ENCODE assay signal across 18 cellular contexts in genomic region chr7:2926120-2926897, GRCh38.
DNase-seq lines count a peak whose midpoint lies in the region; ATAC-seq, FAIRE-seq and TF ChIP-seq lines count a peak whose summit lies in the region.
"Had no signal": no experiment of that assay in that cellular context is flagged by ENCODE, and none has a peak within 500 bp of the region (broad histone marks: within the 10 kb centered on the region; RNA-seq: fewer than 3 reads in every experiment).

No MANE protein-coding gene starts in this region.

- no peak for ATAC-seq in natural killer cell
- no peak for ATAC-seq in natural killer cell treated with Interleukin-12 subunit alpha and Interleukin-12 subunit beta and Interleukin-15 and Interleukin-18, amount 100 ng/mL, for 72 hours
- ATAC-seq: body of pancreas, gastrocnemius medialis, HCT116, left lobe of liver had no signal

- intact Hi-C loops in natural killer cell (cut with micrococcal nuclease): no loop called here
- intact Hi-C loops in activated T-helper 1 cell treated with anti-CD3 and anti-CD28 coated beads, Interleukin-12 subunit alpha, Interleukin-12 subunit beta, Interleukin-2, Interleukin-4 antibody, amounts not matched to agents 30 ng/mL and 10 ng/mL and 1 ng/mL, durations not matched to agents 14 hours and 24 hours and 36 hours (cut with micrococcal nuclease): no loop called here

- H3K27me3 Mint-ChIP-seq in natural killer cell (ENCODE audit: low read depth in 2 of 2): no peaks in the 10 kb centered on the region
- no peaks in the 10 kb centered on the region for H3K27me3 Mint-ChIP-seq in natural killer cell treated with Interleukin-12 subunit alpha and Interleukin-12 subunit beta and Interleukin-15 and Interleukin-18, amount 100 ng/mL, for 72 hours
- no peaks in the 10 kb centered on the region for H3K27me3 Mint-ChIP-seq in activated T-helper 1 cell treated with anti-CD3 and anti-CD28 coated beads, Interleukin-12 subunit alpha, Interleukin-12 subunit beta, Interleukin-2, Interleukin-4 antibody, amounts not matched to agents 30 ng/mL and 10 ng/mL and 1 ng/mL, durations not matched to agents 14 hours and 24 hours and 36 hours (ENCODE audit: insufficient read depth)

- no peak for DNase-seq in natural killer cell
- DNase-seq in natural killer cell treated with Interleukin-12 subunit alpha and Interleukin-12 subunit beta and Interleukin-15 and Interleukin-18, amount 100 ng/mL, for 72 hours (ENCODE audit: low spot score): no peak
- DNase-seq in activated T-helper 1 cell treated with anti-CD3 and anti-CD28 coated beads, Interleukin-12 subunit alpha, Interleukin-12 subunit beta, Interleukin-2, Interleukin-4 antibody, amounts not matched to agents 30 ng/mL and 10 ng/mL and 1 ng/mL, durations not matched to agents 14 hours and 24 hours and 36 hours (ENCODE audit: low spot score): no peak
- DNase-seq in mesenteric fat pad (ENCODE audit: low spot score): peak; percentile 62
- DNase-seq in urothelium cell line (ENCODE audit: low spot score): no peak
- DNase-seq in activated CD8-positive, alpha-beta memory T cell treated with anti-CD3 and anti-CD28 coated beads, Interleukin-2, amount 50 U/mL, for 48 hours: no peak
- no peak for DNase-seq in NCI-H774 (lab: John Stamatoyannopoulos, UW)
- no peak for DNase-seq in A172 (ENCODE audit: low spot score)
- DNase-seq: activated CD4-positive, CD25-positive, alpha-beta regulatory T cell; gastrocnemius medialis; NCI-H1694 treated with DMSO at 0.1 percent for 48 hours; NCI-H226; SHP77; stimulated activated CD4-positive, alpha-beta T cell treated with anti-CD3 and anti-CD28 coated beads, Interleukin-2, amount 100 ng/mL, for 24 hours; substantia nigra had no signal

- H3K27ac Mint-ChIP-seq in natural killer cell: peak overlapping the region; percentile 17 to 63
- H3K27ac Mint-ChIP-seq in natural killer cell treated with Interleukin-12 subunit alpha and Interleukin-12 subunit beta and Interleukin-15 and Interleukin-18, amount 100 ng/mL, for 72 hours: peak overlapping the region in 1 of 2 donors; percentile 10
- H3K27ac Mint-ChIP-seq in activated T-helper 1 cell treated with anti-CD3 and anti-CD28 coated beads, Interleukin-12 subunit alpha, Interleukin-12 subunit beta, Interleukin-2, Interleukin-4 antibody, amounts not matched to agents 30 ng/mL and 10 ng/mL and 1 ng/mL, durations not matched to agents 14 hours and 24 hours and 36 hours: peak overlapping the region; percentile 71

- no peak for TF ChIP-seq CTCF in natural killer cell (IDR thresholded peaks at IDR 0.05)

- no peaks in the 10 kb centered on the region for H3K36me3 Mint-ChIP-seq in natural killer cell
- H3K36me3 Mint-ChIP-seq in natural killer cell treated with Interleukin-12 subunit alpha and Interleukin-12 subunit beta and Interleukin-15 and Interleukin-18, amount 100 ng/mL, for 72 hours: no peaks in the 10 kb centered on the region
- H3K36me3 Mint-ChIP-seq in activated T-helper 1 cell treated with anti-CD3 and anti-CD28 coated beads, Interleukin-12 subunit alpha, Interleukin-12 subunit beta, Interleukin-2, Interleukin-4 antibody, amounts not matched to agents 30 ng/mL and 10 ng/mL and 1 ng/mL, durations not matched to agents 14 hours and 24 hours and 36 hours (ENCODE audit: low read depth): peaks cover 22% of the 10 kb centered on the region

- peaks cover 0 to 4% of the 10 kb centered on the region in 2 donors for H3K4me1 Mint-ChIP-seq in natural killer cell
- H3K4me1 Mint-ChIP-seq in natural killer cell treated with Interleukin-12 subunit alpha and Interleukin-12 subunit beta and Interleukin-15 and Interleukin-18, amount 100 ng/mL, for 72 hours (ENCODE audit: low read depth in 2 of 2): peaks cover 0 to 7% of the 10 kb centered on the region in 2 donors
- no peaks in the 10 kb centered on the region for H3K4me1 Mint-ChIP-seq in activated T-helper 1 cell treated with anti-CD3 and anti-CD28 coated beads, Interleukin-12 subunit alpha, Interleukin-12 subunit beta, Interleukin-2, Interleukin-4 antibody, amounts not matched to agents 30 ng/mL and 10 ng/mL and 1 ng/mL, durations not matched to agents 14 hours and 24 hours and 36 hours (ENCODE audit: low read depth)

- peak; percentile 93 for FAIRE-seq in urothelium cell line (lab: Jason Lieb, UNC)

- H3K4me3 Mint-ChIP-seq in natural killer cell: no peak overlapping the region
- no peak overlapping the region for H3K4me3 Mint-ChIP-seq in natural killer cell treated with Interleukin-12 subunit alpha and Interleukin-12 subunit beta and Interleukin-15 and Interleukin-18, amount 100 ng/mL, for 72 hours
- H3K4me3 Mint-ChIP-seq in activated T-helper 1 cell treated with anti-CD3 and anti-CD28 coated beads, Interleukin-12 subunit alpha, Interleukin-12 subunit beta, Interleukin-2, Interleukin-4 antibody, amounts not matched to agents 30 ng/mL and 10 ng/mL and 1 ng/mL, durations not matched to agents 14 hours and 24 hours and 36 hours: no peak overlapping the region

- no peaks in the 10 kb centered on the region for H3K9me3 Mint-ChIP-seq in natural killer cell
- H3K9me3 Mint-ChIP-seq in natural killer cell treated with Interleukin-12 subunit alpha and Interleukin-12 subunit beta and Interleukin-15 and Interleukin-18, amount 100 ng/mL, for 72 hours: no peaks in the 10 kb centered on the region
- H3K9me3 Mint-ChIP-seq in activated T-helper 1 cell treated with anti-CD3 and anti-CD28 coated beads, Interleukin-12 subunit alpha, Interleukin-12 subunit beta, Interleukin-2, Interleukin-4 antibody, amounts not matched to agents 30 ng/mL and 10 ng/mL and 1 ng/mL, durations not matched to agents 14 hours and 24 hours and 36 hours: no peaks in the 10 kb centered on the region
